8 cellular contexts compared by ENCODE assay signal in the genomic region with DNA sequence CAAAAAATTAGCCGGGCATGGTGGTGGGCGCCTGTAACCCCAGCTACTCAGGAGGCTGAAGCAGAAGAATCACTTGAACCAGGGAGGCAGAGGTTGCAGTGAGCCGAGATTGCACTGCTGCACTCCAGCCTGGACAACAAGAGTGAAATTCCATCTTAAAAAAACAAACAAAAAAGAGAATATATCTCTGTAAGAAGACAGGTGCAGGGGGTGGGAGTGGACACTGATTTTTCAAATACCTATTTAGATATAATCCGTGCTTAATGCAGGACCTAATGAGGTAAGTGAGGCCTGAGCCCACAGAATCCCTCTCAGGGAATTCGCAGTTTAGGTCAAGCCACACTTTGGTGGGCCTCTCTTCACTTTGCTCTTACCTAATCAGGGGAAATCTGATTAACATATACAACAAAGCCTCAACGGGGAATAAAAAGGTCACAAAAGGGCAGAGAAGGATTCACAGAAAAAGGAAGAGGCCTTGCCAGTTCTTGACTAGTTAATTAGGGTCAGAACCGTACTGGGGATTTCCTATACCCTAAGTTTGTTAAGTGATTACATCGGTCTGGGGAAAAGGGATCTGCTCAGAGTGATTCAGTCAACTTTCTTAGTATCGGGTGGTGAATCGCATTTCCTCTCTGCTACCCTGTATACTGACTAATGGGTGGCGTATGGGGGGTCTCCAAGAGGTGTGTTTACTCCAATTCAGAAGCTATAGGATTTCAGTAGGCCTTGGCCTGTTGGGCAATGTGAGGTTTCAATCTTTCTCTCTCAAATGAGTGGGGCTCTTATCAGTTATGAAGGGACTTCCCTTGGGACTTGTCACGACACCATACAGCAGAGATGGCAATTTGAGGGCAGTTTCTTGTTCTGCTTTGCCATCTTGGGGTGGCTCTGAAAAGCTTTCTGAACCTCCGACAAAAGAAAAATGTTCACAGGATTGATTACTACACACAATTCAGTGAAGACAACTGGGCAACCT. TPM values are rescaled to one million over a fixed set of nuclear protein-coding genes. Genes with fewer than 3 reads are reported as not detected.
A peak's percentile ranks its signal among the peaks of the same experiment; 100 is the strongest.
DNase-seq lines count a peak whose midpoint lies in the region; ATAC-seq and TF ChIP-seq lines count a peak whose summit lies in the region.

No MANE protein-coding gene starts in this region.

- H3K9me3 ChIP-seq in CD4-positive, alpha-beta memory T cell (ENCODE audit: control insufficient read depth in 1 of 2, low read length in 2 of 2) = no peaks in the 10 kb centered on the region
- H3K9me3 ChIP-seq in IMR-90 (ENCODE audit: control insufficient read depth, insufficient read depth, low read length) = no peaks in the 10 kb centered on the region
- no peaks in the 10 kb centered on the region for H3K9me3 ChIP-seq in aorta (ENCODE audit: control insufficient read depth, low read length)

- WGBS in IMR-90 (ENCODE audit: extremely low coverage in 2 of 2, insufficient read length in 1 of 2), 2 experiments = 27% methylated on average over 2 of the region's 13 CpGs; no CpG with 5 or more reads in 1 of the 2 experiments
- 83 to 85% methylated on average over 13 of the region's 13 CpGs for WGBS in aorta, 2 donors

- POLR2A ChIA-PET in CD4-positive, alpha-beta memory T cell (lab: Charles Lee; ENCODE audit: partially characterized antibody) = interaction anchor here (0.6 to 2.9 kb wide), 15 partner anchors 10 to 234 kb away, joined by 3 to 17 read pairs (median 4); a partner anchor contains a TSS
- POLR2A ChIA-PET in IMR-90 (lab: Charles Lee; ENCODE audit: unreplicated experiment) = interaction anchor here (0.6 kb wide), 1 partner anchor 87 kb away, joined by 3 read pairs; no protein-coding TSS in a partner anchor
- POLR2A ChIA-PET in activated B cell treated with CpG ODN at 0.5 μM for 24 hours (lab: Charles Lee) = interaction anchor here (0.6 to 2.7 kb wide), 22 partner anchors 19 to 959 kb away, joined by 3 to 34 read pairs (median 4); a partner anchor contains a TSS

- peak overlapping the region; percentile 19 for H4K5ac ChIP-seq in IMR-90 (ENCODE audit: low read depth, low read length)

- peaks cover 22 to 46% (median 29%) of the 10 kb centered on the region in 4 donors for H3K4me1 Mint-ChIP-seq in CD4-positive, alpha-beta memory T cell
- H3K4me1 Mint-ChIP-seq in activated B cell treated with CpG ODN at 0.5 μM for 24 hours = peaks cover 48% of the 10 kb centered on the region
- H3K4me1 Mint-ChIP-seq in osteocyte (ENCODE audit: unreplicated experiment) = peaks cover 32% of the 10 kb centered on the region

- no peaks in the 10 kb centered on the region for H3K27me3 Mint-ChIP-seq in CD4-positive, alpha-beta memory T cell
- H3K27me3 Mint-ChIP-seq in activated B cell treated with CpG ODN at 0.5 μM for 24 hours = no peaks in the 10 kb centered on the region
- H3K27me3 Mint-ChIP-seq in osteocyte (ENCODE audit: unreplicated experiment) = no peaks in the 10 kb centered on the region

- dilution Hi-C loops in IMR-90 (cut with HindIII; ENCODE audit: low sequenced_read_pairs, unreplicated experiment) = no loop called here

- H3K14ac ChIP-seq in IMR-90 (replicated peaks; ENCODE audit: low read depth, low read length) = peak overlapping the region; percentile 79

- peaks cover 0 to 19% of the 10 kb centered on the region in 2 donors for H3K36me3 Mint-ChIP-seq in CD4-positive, alpha-beta memory T cell
- H3K36me3 Mint-ChIP-seq in activated B cell treated with CpG ODN at 0.5 μM for 24 hours (ENCODE audit: low read depth) (peaks cover 16% of the 10 kb centered on the region), osteocyte (ENCODE audit: unreplicated experiment) (peaks cover 4% of the 10 kb centered on the region)

- peak overlapping the region; percentile 70; the same call in 1 of the 2 replicates for H3K4ac ChIP-seq in IMR-90 (ENCODE audit: low read depth, low read length)

- peaks cover 0 to 31% of the 10 kb centered on the region in 2 experiments; a peak in 2 of 4 replicates for H3K79me1 ChIP-seq in IMR-90 (ENCODE audit: low read depth in 1 of 2, low read length in 2 of 2)

- H3K27ac Mint-ChIP-seq in CD4-positive, alpha-beta memory T cell = peak overlapping the region; percentile 86 to 98 (median 96)
- H3K27ac Mint-ChIP-seq in activated B cell treated with CpG ODN at 0.5 μM for 24 hours (peak overlapping the region; percentile 99), osteocyte (ENCODE audit: unreplicated experiment) (peak overlapping the region; percentile 68)

- H2AK9ac ChIP-seq in IMR-90 (replicated peaks; ENCODE audit: low read depth, low read length, poor library complexity) = peak overlapping the region; percentile 2

- no peaks in the 10 kb centered on the region for H3K9me3 Mint-ChIP-seq in CD4-positive, alpha-beta memory T cell
- H3K9me3 Mint-ChIP-seq in activated B cell treated with CpG ODN at 0.5 μM for 24 hours (no peaks in the 10 kb centered on the region), osteocyte (ENCODE audit: unreplicated experiment) (no peaks in the 10 kb centered on the region)

- DNase-seq in CD4-positive, alpha-beta memory T cell = peak; percentile 40 to 86 (median 49)
- DNase-seq in IMR-90 (peak; percentile 65), activated B cell treated with CpG ODN at 0.5 μM for 24 hours (peak; percentile 27), dermis blood vessel endothelial cell (peak; percentile 64), osteocyte (ENCODE audit: extremely low spot score, unreplicated experiment) (no peak), aorta (no peak), RPMI8226 (no peak)

- H2AFZ ChIP-seq in IMR-90 (replicated peaks; ENCODE audit: low read length, poor library complexity) = peak overlapping the region; percentile 4

- BruUV-seq in IMR-90 (replicated peaks; lab: Mats Ljungman, UMichigan) = no TSS peak

- H2BK20ac ChIP-seq in IMR-90 (ENCODE audit: low read depth, low read length) = peak overlapping the region; percentile 58; the same call in 1 of the 2 replicates

- H2BK15ac ChIP-seq in IMR-90 (ENCODE audit: low read depth, low read length) = peak overlapping the region; percentile 49; the same call in 1 of the 3 replicates

- peak overlapping the region; percentile 54 for H2BK5ac ChIP-seq in IMR-90 (ENCODE audit: low read depth, low read length, poor library complexity, severe bottlenecking)

- in situ Hi-C loops in IMR-90 (cut with MboI; ENCODE audit: low sequenced_read_pairs) = no loop called here

- H3K36me3 ChIP-seq in CD4-positive, alpha-beta memory T cell (ENCODE audit: insufficient read depth, low read length) = no peaks in the 10 kb centered on the region
- H3K36me3 ChIP-seq in IMR-90 (ENCODE audit: control insufficient read depth, insufficient read depth, low read length) (peaks cover 3% of the 10 kb centered on the region; the same call in 1 of the 2 replicates), aorta (ENCODE audit: control insufficient read depth in 1 of 2, insufficient read depth in 2 of 2, low read length in 1 of 2) (no peaks in the 10 kb centered on the region)

- CTCF ChIA-PET in CD4-positive, alpha-beta memory T cell (lab: Charles Lee; ENCODE audit: partially characterized antibody) = interaction anchor here (0.9 to 2.5 kb wide), 5 partner anchors 99 to 179 kb away, joined by 3 to 23 read pairs (median 3); no protein-coding TSS in a partner anchor
- CTCF ChIA-PET in IMR-90 (lab: Yijun Ruan, JAX) = no interaction called here
- CTCF ChIA-PET in activated B cell treated with CpG ODN at 0.5 μM for 24 hours (lab: Charles Lee) = interaction anchor here (0.8 to 1.9 kb wide), 7 partner anchors 10 to 169 kb away, joined by 3 to 22 read pairs (median 4); no protein-coding TSS in a partner anchor

- H3K4me1 ChIP-seq in CD4-positive, alpha-beta memory T cell (ENCODE audit: insufficient read depth, low read length) = peaks cover 31% of the 10 kb centered on the region
- H3K4me1 ChIP-seq in IMR-90 (ENCODE audit: control insufficient read depth, insufficient read depth, low read length) (peaks cover 7% of the 10 kb centered on the region), aorta (ENCODE audit: control insufficient read depth in 1 of 2, insufficient read depth in 2 of 2, low read length in 2 of 2) (no peaks in the 10 kb centered on the region)

- H3K18ac ChIP-seq in IMR-90 (ENCODE audit: low read depth, low read length) = peak overlapping the region; percentile 10; the same call in 1 of the 2 replicates

- H3K9me1 ChIP-seq in IMR-90 (ENCODE audit: insufficient read depth, low read length) = no peaks in the 10 kb centered on the region

- peak overlapping the region; percentile 91 for H3K23ac ChIP-seq in IMR-90 (ENCODE audit: low read depth, low read length)

- H2AK5ac ChIP-seq in IMR-90 (ENCODE audit: low read depth, low read length) = peak overlapping the region; percentile 76

- peak overlapping the region; percentile 5 to 33 for H3K4me3 ChIP-seq in CD4-positive, alpha-beta memory T cell (ENCODE audit: low read length in 2 of 2)
- no peak overlapping the region for H3K4me3 ChIP-seq in IMR-90 (ENCODE audit: insufficient read depth, low read depth, low read length)
- H3K4me3 ChIP-seq in aorta (ENCODE audit: low read length in 2 of 2) = no peak overlapping the region

- H4K91ac ChIP-seq in IMR-90 (ENCODE audit: insufficient read depth, low read depth, low read length) = peak overlapping the region; percentile 35

- peak overlapping the region; percentile 81 to 96 (median 92) for H3K4me3 Mint-ChIP-seq in CD4-positive, alpha-beta memory T cell
- peak overlapping the region; percentile 88 for H3K4me3 Mint-ChIP-seq in activated B cell treated with CpG ODN at 0.5 μM for 24 hours
- peak overlapping the region; percentile 32 for H3K4me3 Mint-ChIP-seq in osteocyte (ENCODE audit: unreplicated experiment)

- H3K4me2 ChIP-seq in IMR-90 (ENCODE audit: low read depth, low read length) = peak overlapping the region; percentile 96

- H2BK120ac ChIP-seq in IMR-90 (ENCODE audit: low read depth, low read length) = peak overlapping the region; percentile 31

- H4K20me1 ChIP-seq in IMR-90 (ENCODE audit: insufficient read depth, low read length) = peaks cover 18% of the 10 kb centered on the region; the same call in 1 of the 2 replicates

- H3K9ac ChIP-seq in IMR-90 (ENCODE audit: low read depth, low read length) = peak overlapping the region; percentile 7; the same call in 1 of the 2 replicates

- peak overlapping the region; percentile 54 for H3K56ac ChIP-seq in IMR-90 (ENCODE audit: extremely low read depth, insufficient read depth, low read length)

- TF ChIP-seq POLR2A in IMR-90 (IDR thresholded peaks at IDR 0.05; ENCODE audit: low read depth, low read length) = no peak

- no peaks in the 10 kb centered on the region for H3K27me3 ChIP-seq in CD4-positive, alpha-beta memory T cell (ENCODE audit: insufficient read depth, low read length)
- no peaks in the 10 kb centered on the region for H3K27me3 ChIP-seq in IMR-90 (ENCODE audit: control insufficient read depth, insufficient read depth, low read length)
- no peaks in the 10 kb centered on the region for H3K27me3 ChIP-seq in aorta (ENCODE audit: control insufficient read depth in 1 of 2, insufficient read depth in 2 of 2, low read length in 1 of 2)

- H4K8ac ChIP-seq in IMR-90 (ENCODE audit: low read depth in 2 of 2, low read length in 2 of 2) = peak overlapping the region; percentile 22 to 85

- TF ChIP-seq CTCF in IMR-90 (conservative IDR thresholded peaks at IDR 0.05; ENCODE audit: low read depth, low read length) (no peak), activated B cell treated with CpG ODN at 0.5 μM for 24 hours (IDR thresholded peaks at IDR 0.05) (no peak), osteocyte (IDR thresholded peaks at IDR 0.05) (no peak)

- H3K27ac ChIP-seq in CD4-positive, alpha-beta memory T cell (ENCODE audit: low read depth, low read length) = peak overlapping the region; percentile 91
- 0 out of 2 replicates have a peak overlapping the region, but pooled peaks have one; percentile 8 for H3K27ac ChIP-seq in IMR-90 (ENCODE audit: insufficient read depth, low read length)
- no peak overlapping the region for H3K27ac ChIP-seq in aorta (ENCODE audit: low read depth in 1 of 2, low read length in 2 of 2)

- TF ChIP-seq RAD21 in IMR-90 (IDR thresholded peaks at IDR 0.05; ENCODE audit: low read length) = no peak

- intact Hi-C loops in CD4-positive, alpha-beta memory T cell (cut with micrococcal nuclease) = loop anchor here (1.0 to 5.0 kb wide), 8 partner anchors 34 to 253 kb away; a partner anchor contains a TSS
- intact Hi-C loops in IMR-90 (cut with micrococcal nuclease) (no loop called here), activated B cell treated with CpG ODN at 0.5 μM for 24 hours (cut with micrococcal nuclease) (loop anchor here (1.0 to 10.0 kb wide), 8 partner anchors 34 to 1479 kb away; a partner anchor contains a TSS), aorta (cut with DNase I) (loop anchor here (2.0 to 10.0 kb wide), 2 partner anchors 79 to 167 kb away; no protein-coding TSS in a partner anchor)

- ATAC-seq in GM21390 (IDR thresholded peaks at IDR 0.05; ENCODE audit: unreplicated experiment) = peak; percentile 43
- no peak for ATAC-seq in IMR-90 (ENCODE audit: low read depth)
- peak; percentile 63 for ATAC-seq in activated B cell treated with CpG ODN at 0.5 μM for 24 hours (ENCODE audit: low read depth)
- no peak for ATAC-seq in aorta (ENCODE audit: low FRiP score)

RNA-seq across cellular contexts. Expression of a gene that starts 1.9 kb away (rescaled TPM):
- total RNA-seq in CD4-positive, alpha-beta memory T cell = 10 to 100 TPM; 29.2 to 35.6 TPM
- 1 to 10 TPM; 1.8 to 8.3 TPM for polyA plus RNA-seq in CD4-positive, alpha-beta memory T cell
- total RNA-seq in IMR-90 (2012; rRNA removed) (16.9 and 20.1 TPM in 2 replicates), activated B cell treated with CpG ODN at 0.5 μM for 24 hours (39.9 and 48.3 TPM in 2 replicates), dermis blood vessel endothelial cell (30.5 and 46.1 TPM in 2 replicates), osteocyte (55.0 and 57.3 TPM in 2 replicates), aorta (10 to 100 TPM; 67.8 to 94.6 TPM)
- polyA plus RNA-seq in IMR-90 (2012; rRNA removed) (10.8 and 10.9 TPM in 2 replicates), aorta (1 to 10 TPM; 2.1 to 5.1 TPM)
- 1.7 and 1.8 TPM in 2 replicates for polyA plus RNA-seq in IMR-90 (2012; cell fraction: cytosol; rRNA removed)
- polyA plus RNA-seq in IMR-90 (2012; cell fraction: nucleus; rRNA removed; ENCODE audit: low replicate concordance) = 10.2 and 78.3 TPM in 2 replicates

Comparison
In these comparisons a context has a peak if more than half of its experiments do, and no peak if none do; other contexts are left out.
1. DNase-seq: peak in CD4-positive, alpha-beta memory T cell (5 of 5), IMR-90 (single experiment), activated B cell treated with CpG ODN at 0.5 μM for 24 hours (single experiment) and dermis blood vessel endothelial cell (single experiment); none in osteocyte (single experiment), aorta (0 of 2) and RPMI8226 (single experiment).
2. H3K27ac ChIP-seq: peak in CD4-positive, alpha-beta memory T cell (single experiment) and IMR-90 (single experiment); none in aorta (0 of 2).
3. H3K4me3 ChIP-seq: peak in CD4-positive, alpha-beta memory T cell (2 of 2); none in IMR-90 (single experiment) and aorta (0 of 2).
4. H3K4me3 Mint-ChIP-seq: peak in every context shown above with its lines; median percentile 92 in CD4-positive, alpha-beta memory T cell; 88 in activated B cell treated with CpG ODN at 0.5 μM for 24 hours; 32 in osteocyte.
5. ATAC-seq: peak in GM21390 (single experiment) and activated B cell treated with CpG ODN at 0.5 μM for 24 hours (single experiment); none in IMR-90 (single experiment) and aorta (single experiment).
6. Peak in every context shown above with its lines, with median percentiles within 50 percentile points of each other: H3K27ac Mint-ChIP-seq.